Comparison of ENCODE assay signal across 11 cellular contexts in the genomic region with DNA sequence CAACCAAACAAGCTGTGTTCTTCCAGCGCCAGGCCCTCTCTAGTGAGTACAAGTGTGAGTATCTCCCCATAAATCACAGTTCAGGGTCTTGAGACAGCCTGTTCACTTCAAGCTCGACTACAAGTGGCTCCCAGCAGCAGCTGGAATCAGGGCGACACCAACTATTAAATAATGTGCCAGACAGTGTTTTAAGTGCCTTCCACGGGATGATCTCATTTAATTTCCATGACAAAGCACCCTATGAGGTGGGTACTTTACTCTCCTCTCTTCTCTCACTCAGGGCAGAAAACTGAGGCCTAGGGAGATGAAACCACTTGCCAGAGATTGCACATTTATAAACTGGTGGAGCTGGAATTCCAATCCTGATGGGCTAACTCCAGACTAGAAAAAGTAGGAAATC. TPM values are rescaled to one million over a fixed set of nuclear protein-coding genes. Genes with fewer than 3 reads are reported as not detected.
DNase-seq lines count a peak whose midpoint lies in the region; ATAC-seq lines count a peak whose summit lies in the region.
"Had no signal": no experiment of that assay in that cellular context is flagged by ENCODE, and none has a peak within 500 bp of the region (broad histone marks: within the 10 kb centered on the region; RNA-seq: fewer than 3 reads in every experiment).

No MANE protein-coding gene starts in this region.

- H4K8ac ChIP-seq in neuronal stem cell (ENCODE audit: low read depth, low read length), result no peak overlapping the region

- peaks cover 8 to 9% of the 10 kb centered on the region in 2 donors for H3K4me1 ChIP-seq in neuronal stem cell (ENCODE audit: control insufficient read depth in 2 of 2, insufficient read depth in 1 of 2, low read depth in 1 of 2, low read length in 2 of 2)

- no CpG with 5 or more reads among the region's 4 CpGs for WGBS in neuronal stem cell (ENCODE audit: extremely low coverage in 2 of 2, insufficient read length in 2 of 2, insufficient replicate concordance in 1 of 2), 2 donors

- no peak overlapping the region for H3K14ac ChIP-seq in neuronal stem cell (ENCODE audit: low read length)

- no peaks in the 10 kb centered on the region for H3K27me3 ChIP-seq in neuronal stem cell (ENCODE audit: control insufficient read depth in 3 of 3, insufficient read depth in 3 of 3, low read depth in 1 of 3, low read length in 3 of 3)
- H3K27me3 ChIP-seq: ascending aorta, ovary had no signal

- no peak overlapping the region for H3K18ac ChIP-seq in neuronal stem cell (ENCODE audit: low read length)

- peaks cover 3 to 14% of the 10 kb centered on the region in 2 donors for H3K36me3 ChIP-seq in neuronal stem cell (replicated peaks in 1 of 2; ENCODE audit: control insufficient read depth in 2 of 2, insufficient read depth in 2 of 2, low read length in 2 of 2)
- H3K36me3 ChIP-seq: ovary had no signal

- no peak overlapping the region for H3K27ac ChIP-seq in neuronal stem cell (replicated peaks; ENCODE audit: low read length)
- H3K27ac ChIP-seq: ascending aorta, coronary artery, ovary had no signal

- no peak overlapping the region for H3K4me2 ChIP-seq in neuronal stem cell (ENCODE audit: insufficient read depth, low read length, poor library complexity, severe bottlenecking)

- no peak overlapping the region for H3K4ac ChIP-seq in neuronal stem cell (ENCODE audit: low read length)

- peaks cover 2% of the 10 kb centered on the region for H3K79me1 ChIP-seq in neuronal stem cell (ENCODE audit: low read depth, low read length)

- DNase-seq in NCI-H1092 treated with DMSO at 0.1 percent for 48 hours (lab: John Stamatoyannopoulos, UW), result peak; percentile 3
- no peak for DNase-seq in NCI-H1092 (lab: John Stamatoyannopoulos, UW)
- DNase-seq in NCI-H2107 treated with DMSO at 0.1 percent for 48 hours (lab: John Stamatoyannopoulos, UW; ENCODE audit: unreplicated experiment), result peak; percentile 84
- peak; percentile 21 for DNase-seq in astrocyte of the hippocampus (ENCODE audit: low read depth, low spot score)
- no peak for DNase-seq in neuronal stem cell (ENCODE audit: low spot score)
- no peak for DNase-seq in MV-4-11 (lab: John Stamatoyannopoulos, UW)
- DNase-seq in SIG-M5 treated with dmso at 0.1 percent for 504 hours (lab: John Stamatoyannopoulos, UW; ENCODE audit: unreplicated experiment), result no peak

- H2BK12ac ChIP-seq in neuronal stem cell (ENCODE audit: low read length), result no peak overlapping the region

- no peak overlapping the region for H3K23ac ChIP-seq in neuronal stem cell (ENCODE audit: low read depth, low read length, poor library complexity)

- no peak overlapping the region for H2AK5ac ChIP-seq in neuronal stem cell (ENCODE audit: low read depth, low read length)

- H2BK120ac ChIP-seq in neuronal stem cell (ENCODE audit: low read depth, low read length), result no peak overlapping the region

- no peak overlapping the region for H4K91ac ChIP-seq in neuronal stem cell (ENCODE audit: low read depth, low read length, poor library complexity)

- peak overlapping the region; percentile 47 for H2AFZ ChIP-seq in neuronal stem cell (ENCODE audit: low read length)

- no peak overlapping the region for H2BK5ac ChIP-seq in neuronal stem cell (ENCODE audit: low read length)

- H3K9me3 ChIP-seq in neuronal stem cell (replicated peaks in 1 of 2; ENCODE audit: control insufficient read depth in 2 of 2, insufficient read depth in 1 of 2, low read depth in 1 of 2, low read length in 2 of 2), result peaks cover 0 to 5% of the 10 kb centered on the region in 2 donors
- H3K9me3 ChIP-seq: ascending aorta, ovary had no signal

- no peak overlapping the region for H3K4me3 ChIP-seq in neuronal stem cell (ENCODE audit: low read length in 2 of 2)
- H3K4me3 ChIP-seq: ascending aorta, coronary artery, ovary had no signal

- no peak for ATAC-seq in HG03520 (IDR thresholded peaks at IDR 0.05; ENCODE audit: unreplicated experiment)

- H2BK15ac ChIP-seq in neuronal stem cell (ENCODE audit: low read length), result no peak overlapping the region

- no peak overlapping the region for H3K9ac ChIP-seq in neuronal stem cell (ENCODE audit: low read depth, low read length, poor library complexity)

RNA-seq across cellular contexts. Expression of a gene that starts 2.6 kb away (rescaled TPM):
- polyA plus RNA-seq in neuronal stem cell (2013, experiment 1 of 2), result 52.0 TPM
- 52.5 TPM for polyA plus RNA-seq in neuronal stem cell (2013, experiment 2 of 2)

RNA-seq across cellular contexts. Expression of a gene that starts 11.0 kb away (rescaled TPM):
- polyA plus RNA-seq in neuronal stem cell (2013, experiment 1 of 2), result 401 TPM
- polyA plus RNA-seq in neuronal stem cell (2013, experiment 2 of 2), result 403 TPM

RNA-seq across cellular contexts. Expression of a gene that starts 46.6 kb away (rescaled TPM):
- polyA plus RNA-seq in neuronal stem cell (2013, experiment 1 of 2), result 33.7 TPM
- 33.8 TPM for polyA plus RNA-seq in neuronal stem cell (2013, experiment 2 of 2)

RNA-seq across cellular contexts. Expression of a gene that starts 56.1 kb away (rescaled TPM):
- polyA plus RNA-seq in neuronal stem cell (2013, experiment 1 of 2), result 134 TPM
- 134 TPM for polyA plus RNA-seq in neuronal stem cell (2013, experiment 2 of 2)

Comparison
In these comparisons a context has a peak if more than half of its experiments do, and no peak if none do; other contexts are left out.
1. DNase-seq: peak in NCI-H1092 treated with DMSO at 0.1 percent for 48 hours (single experiment), NCI-H2107 treated with DMSO at 0.1 percent for 48 hours (single experiment) and astrocyte of the hippocampus (single experiment); none in NCI-H1092 (single experiment), neuronal stem cell (single experiment), MV-4-11 (single experiment) and SIG-M5 treated with dmso at 0.1 percent for 504 hours (single experiment).